ENCODE assay signal across 8 cellular contexts in the genomic region with DNA sequence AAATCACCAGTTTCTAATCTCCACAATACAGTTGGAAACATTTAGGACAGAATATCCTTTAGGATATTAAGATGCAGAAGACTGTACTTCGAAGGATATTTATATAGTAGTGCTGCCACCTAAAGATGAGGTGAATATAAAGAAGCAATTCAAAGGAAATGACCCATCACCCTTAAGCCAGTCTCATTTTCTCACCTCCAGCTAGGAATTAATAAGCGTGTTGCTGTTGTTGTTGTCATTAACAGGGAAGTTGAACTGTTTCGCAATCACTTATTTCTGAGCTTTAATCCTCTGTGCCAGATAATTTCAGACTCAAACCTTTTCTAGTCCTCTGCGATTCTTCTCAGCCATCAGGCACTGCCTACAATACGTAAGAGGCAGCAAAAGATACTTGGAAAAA. TPM values are rescaled to one million over a fixed set of nuclear protein-coding genes. Genes with fewer than 3 reads are reported as not detected.
DNase-seq lines count a peak whose midpoint lies in the region; ATAC-seq, FAIRE-seq and TF ChIP-seq lines count a peak whose summit lies in the region.

No MANE protein-coding gene starts in this region.

- H3K4me3 ChIP-seq in DND-41 (ENCODE audit: low read depth in 1 of 2, low read length in 2 of 2) (no peak overlapping the region), LNCaP clone FGC (ENCODE audit: low read depth, low read length) (no peak overlapping the region), body of pancreas (no peak overlapping the region), pancreas (no peak overlapping the region)

- H3K9me3 ChIP-seq in DND-41 (ENCODE audit: insufficient read depth, low read length, severe bottlenecking) (no peaks in the 10 kb centered on the region), body of pancreas (no peaks in the 10 kb centered on the region), pancreas (no peaks in the 10 kb centered on the region)

- no peak for DNase-seq in DND-41
- DNase-seq in LNCaP clone FGC (ENCODE audit: low read depth), result no peak
- no peak for DNase-seq in body of pancreas
- no peak for DNase-seq in pancreas
- DNase-seq in activated gamma-delta T cell treated with Interleukin-2 at 50 U/mL for 16 hours, result no peak
- DNase-seq in epidermal melanocyte (ENCODE audit: insufficient read length, low spot score), result no peak
- no peak for DNase-seq in NCI-H187 treated with DMSO at 0.1 percent for 48 hours (lab: John Stamatoyannopoulos, UW)
- no peak for DNase-seq in NCI-H1436 treated with DMSO at 0.1 percent for 48 hours (lab: John Stamatoyannopoulos, UW)

- no peak overlapping the region for H2AFZ ChIP-seq in DND-41 (ENCODE audit: low read depth, low read length)

- TF ChIP-seq POLR2A in body of pancreas (IDR thresholded peaks at IDR 0.05), result no peak

- H3K36me3 ChIP-seq in DND-41 (ENCODE audit: insufficient read depth, low read length), result no peaks in the 10 kb centered on the region; the same call in 1 of the 2 replicates
- H3K36me3 ChIP-seq in body of pancreas (replicated peaks in 1 of 2; ENCODE audit: insufficient read depth in 1 of 2, low read depth in 2 of 2), result no peaks in the 10 kb centered on the region
- H3K36me3 ChIP-seq in pancreas, result no peaks in the 10 kb centered on the region

- H3K4me1 ChIP-seq in DND-41 (ENCODE audit: insufficient read depth, low read length) (peaks cover 36% of the 10 kb centered on the region), body of pancreas (peaks cover 24% of the 10 kb centered on the region), pancreas (peaks cover 17 to 27% (median 17%) of the 10 kb centered on the region in 3 donors)

- H3K27ac ChIP-seq in DND-41 (ENCODE audit: low read length) (no peak overlapping the region), body of pancreas (peak overlapping the region; percentile 91 to 99 (median 98)), pancreas (peak overlapping the region in 3 of 4 donors; percentile 96 to 99 (median 97))

- intact Hi-C loops in body of pancreas (cut with DNase I), result no loop called here
- intact Hi-C loops in pancreas (cut with DNase I), result no loop called here

- H3K4me2 ChIP-seq in DND-41 (ENCODE audit: insufficient read depth, low read length), result no peak overlapping the region; the same call in 1 of the 2 replicates

- H3K27me3 ChIP-seq in DND-41 (ENCODE audit: insufficient read depth, low read length, poor library complexity), result peaks cover 2% of the 10 kb centered on the region
- no peaks in the 10 kb centered on the region for H3K27me3 ChIP-seq in body of pancreas
- H3K27me3 ChIP-seq in pancreas, result no peaks in the 10 kb centered on the region

- peak; percentile 15 for TF ChIP-seq CTCF in DND-41 (IDR thresholded peaks at IDR 0.05; ENCODE audit: borderline replicate concordance, extremely low read depth, low read length, poor library complexity, severe bottlenecking)
- TF ChIP-seq CTCF in LNCaP clone FGC (IDR thresholded peaks at IDR 0.05; ENCODE audit: control insufficient read depth, extremely low read depth, insufficient read depth), result peak; percentile 26
- no peak for TF ChIP-seq CTCF in body of pancreas (IDR thresholded peaks at IDR 0.05)
- no peak for TF ChIP-seq CTCF in pancreas (IDR thresholded peaks at IDR 0.05)

- WGBS in body of pancreas, 2 donors, result 42 to 49% methylated on average over 5 of the region's 5 CpGs
- WGBS in pancreas, 2 donors, result 38 to 40% methylated on average over 5 of the region's 5 CpGs

- no peak for FAIRE-seq in pancreas (lab: Jason Lieb, UNC)

- no peak overlapping the region; the same call in 1 of the 2 replicates for H3K9ac ChIP-seq in DND-41 (ENCODE audit: low read depth, low read length)

- H3K79me2 ChIP-seq in DND-41 (ENCODE audit: insufficient read depth, low read length), result peaks cover 28% of the 10 kb centered on the region

- H4K20me1 ChIP-seq in DND-41 (ENCODE audit: insufficient read depth, low read length), result peaks cover 7% of the 10 kb centered on the region; the same call in 1 of the 2 replicates

- ATAC-seq in DND-41 (ENCODE audit: insufficient read depth, low read depth), result no peak
- ATAC-seq in body of pancreas, result no peak
- no peak for ATAC-seq in pancreas

RNA-seq across cellular contexts. Expression of a gene that starts 7.8 kb away (rescaled TPM):
- total RNA-seq in body of pancreas (10 to 100 TPM; 29.1 to 34.6 TPM), pancreas (10 to 100 TPM in 3 of 6 donors, 1 to 10 TPM in 3; 8.3 to 17.2 (median 11.1) TPM)
- 1 to 10 TPM; 3.2 to 3.9 TPM for polyA plus RNA-seq in pancreas

RNA-seq across cellular contexts. Expression of a gene that starts 19.6 kb away (rescaled TPM):
- total RNA-seq in body of pancreas (10 to 100 TPM in 1 of 2 donors, 1 to 10 TPM in 1; 6.3 to 16.6 TPM), pancreas (1 to 10 TPM; 2.6 to 8.0 (median 5.8) TPM)
- polyA plus RNA-seq in pancreas, result 1 to 10 TPM; 3.8 to 7.0 TPM

Comparison
In these comparisons a context has a peak if more than half of its experiments do, and no peak if none do; other contexts are left out.
1. CTCF ChIP-seq: peak in DND-41 (single experiment) and LNCaP clone FGC (single experiment); none in body of pancreas (0 of 7) and pancreas (0 of 4).